ENCODE assay signal across 26 cellular contexts in the genomic region with DNA sequence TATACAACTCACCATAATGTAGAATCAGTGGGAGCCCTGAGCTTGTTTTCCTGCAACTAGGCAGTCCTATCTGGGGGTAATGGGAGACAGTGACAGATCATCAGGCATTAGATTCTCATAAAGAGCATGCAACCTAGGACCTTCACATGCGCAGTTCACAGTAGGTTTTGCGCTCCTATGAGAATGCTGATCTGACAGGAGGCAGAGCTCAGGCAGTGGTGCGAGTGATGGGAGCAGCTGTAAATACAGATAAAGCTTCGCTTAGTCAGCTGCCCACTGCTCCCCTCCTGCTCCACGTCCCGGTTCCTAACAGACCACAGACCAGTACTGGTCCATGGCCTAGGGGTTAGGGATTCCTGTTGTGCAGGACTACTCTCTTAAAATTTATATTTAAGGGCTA.
"Had no signal": no experiment of that assay in that cellular context is flagged by ENCODE, and none has a peak within 500 bp of the region (broad histone marks: within the 10 kb centered on the region; RNA-seq: fewer than 3 reads in every experiment).

No MANE protein-coding gene starts in this region.

- H3K27ac ChIP-seq: stomach, suprapubic skin, testis, thoracic aorta, thyroid gland, tibial artery, tibial nerve, transverse colon, upper lobe of left lung, upper lobe of right lung, uterus, vagina had no signal

- DNase-seq: stimulated activated CD4-positive, alpha-beta T cell treated with anti-CD3 and anti-CD28 coated beads, Interleukin-2, amount 100 ng/mL, for 48 hours; stimulated activated CD4-positive, alpha-beta T cell treated with anti-CD3 and anti-CD28 coated beads, Interleukin-4, amount 100 ng/mL, for 1 hour; stimulated activated CD4-positive, alpha-beta T cell treated with anti-CD3 and anti-CD28 coated beads, Interleukin-4, amount 100 ng/mL, for 24 hours; stimulated activated CD4-positive, alpha-beta T cell treated with anti-CD3 and anti-CD28 coated beads, Interleukin-4, amount 100 ng/mL, for 4 hours; stimulated activated CD8-positive, alpha-beta memory T cell treated with anti-CD3 and anti-CD28 coated beads, Interleukin-4, amount 100 ng/mL, for 48 hours; stimulated activated naive B cell treated with anti-CD40 and anti-IgM and Interleukin-4, amounts not matched to agents 10 μg/mL and 1 μg/mL and 100 μg/mL, for 72 hours; stimulated activated naive CD4-positive, alpha-beta T cell; stimulated activated naive CD4-positive, alpha-beta T cell treated with Interleukin-2 at 50 U/mL for 16 hours; stimulated activated naive CD8-positive, alpha-beta T cell treated with anti-CD3 and anti-CD28 coated beads, Interleukin-15, amount 100 ng/mL, for 72 hours; stimulated activated naive CD8-positive, alpha-beta T cell treated with anti-CD3 and anti-CD28 coated beads, Interleukin-15, Interleukin-2, amounts not matched to agents 100 U/mL and 50 U/mL, for 24 hours; stomach; substantia nigra; testis; thyroid gland; tibial artery; transverse colon; trophoblast cell; upper lobe of left lung; upper lobe of right lung; uterus had no signal

- H3K4me1 ChIP-seq: stomach, suprapubic skin, testis, thyroid gland, tibial artery, tibial nerve, transverse colon, upper lobe of left lung, upper lobe of right lung, uterus, vagina had no signal

- H3K9me3 ChIP-seq: testis, thoracic aorta, thyroid gland, transverse colon, upper lobe of left lung, uterus, vagina had no signal

- H3K4me3 ChIP-seq: stomach, suprapubic skin, testis, thoracic aorta, thyroid gland, tibial artery, tibial nerve, transverse colon, upper lobe of left lung, upper lobe of right lung, uterus, vagina had no signal

- H3K36me3 ChIP-seq: stomach, suprapubic skin, thoracic aorta, thyroid gland, tibial artery, tibial nerve, transverse colon, upper lobe of left lung, upper lobe of right lung, uterus, vagina had no signal

- H3K27me3 ChIP-seq: stomach, suprapubic skin, testis, thyroid gland, tibial artery, tibial nerve, transverse colon, upper lobe of left lung, upper lobe of right lung, uterus, vagina had no signal

- ATAC-seq: stimulated activated effector memory CD8-positive, alpha-beta T cell treated with anti-CD3 and anti-CD28 coated beads, Interleukin-12 subunit alpha, Interleukin-12 subunit beta, amount 100 ng/mL, for 72 hours; stimulated activated memory B cell treated with anti-CD40 and anti-IgM and Interleukin-4, amounts not matched to agents 10 μg/mL and 1 μg/mL and 100 μg/mL, for 72 hours; stimulated activated naive B cell treated with anti-CD40 and anti-IgM and Interleukin-4, amounts not matched to agents 10 μg/mL and 1 μg/mL and 100 μg/mL, for 72 hours; stimulated activated naive CD8-positive, alpha-beta T cell treated with anti-CD3 and anti-CD28 coated beads, Interleukin-15, amount 100 ng/mL, for 72 hours; stimulated activated naive CD8-positive, alpha-beta T cell treated with anti-CD3 and anti-CD28 coated beads, Interleukin-15, Interleukin-2, amounts not matched to agents 100 U/mL and 50 U/mL, for 24 hours; upper lobe of right lung had no signal
